In the genomic region with DNA sequence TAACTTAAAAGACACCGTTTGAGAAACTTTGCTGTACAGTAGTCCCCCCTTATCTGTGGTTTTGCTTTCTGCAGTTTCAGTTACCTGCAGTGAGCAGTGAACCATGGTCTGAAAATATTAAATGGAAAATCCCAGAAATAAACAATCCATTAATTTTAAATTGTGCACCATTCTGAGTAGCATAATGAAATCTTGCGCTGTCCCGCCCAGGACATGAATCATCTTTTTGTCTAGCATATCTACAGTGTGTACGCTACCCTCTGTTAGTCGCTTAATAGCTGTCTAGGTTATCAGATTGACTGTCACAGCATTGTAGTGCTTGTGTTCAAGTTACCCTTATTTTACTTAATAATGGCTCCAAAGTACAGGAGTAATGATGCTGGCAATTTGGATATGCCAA, we compare ENCODE assay signal across 12 cellular contexts. TPM values are rescaled to one million over a fixed set of nuclear protein-coding genes. Genes with fewer than 3 reads are reported as not detected.
DNase-seq lines count a peak whose midpoint lies in the region; ATAC-seq and TF ChIP-seq lines count a peak whose summit lies in the region.
"Had no signal": no experiment of that assay in that cellular context is flagged by ENCODE, and none has a peak within 500 bp of the region (broad histone marks: within the 10 kb centered on the region; RNA-seq: fewer than 3 reads in every experiment).

No MANE protein-coding gene starts in this region.

- H3K4me1 Mint-ChIP-seq in T-cell (peaks cover 90 to 98% (median 93%) of the 10 kb centered on the region in 3 donors), endodermal cell (peaks cover 27% of the 10 kb centered on the region)
- peaks cover 49 to 94% of the 10 kb centered on the region in 2 donors for H3K4me1 Mint-ChIP-seq in stimulated activated naive B cell treated with anti-CD40 and anti-IgM and Interleukin-4, amounts not matched to agents 10 μg/mL and 1 μg/mL and 100 μg/mL, for 72 hours

- H3K36me3 Mint-ChIP-seq in T-cell: peaks cover 54% of the 10 kb centered on the region
- H3K36me3 Mint-ChIP-seq in endodermal cell (ENCODE audit: low read depth): peaks cover 48% of the 10 kb centered on the region
- H3K36me3 Mint-ChIP-seq in stimulated activated naive B cell treated with anti-CD40 and anti-IgM and Interleukin-4, amounts not matched to agents 10 μg/mL and 1 μg/mL and 100 μg/mL, for 72 hours: peaks cover 60 to 74% of the 10 kb centered on the region in 2 donors

- ATAC-seq in T-cell (replicated peaks in 1 of 4) (peak in 3 of 4 experiments; percentile 38 to 46 (median 41)), left lung (no peak), HG03460 (IDR thresholded peaks at IDR 0.05; ENCODE audit: unreplicated experiment) (no peak)
- ATAC-seq in stimulated activated naive B cell treated with anti-CD40 and anti-IgM and Interleukin-4, amounts not matched to agents 10 μg/mL and 1 μg/mL and 100 μg/mL, for 72 hours (replicated peaks): peak; percentile 36 to 52

- peak overlapping the region; percentile 43 to 100 (median 62) for H3K4me3 Mint-ChIP-seq in T-cell
- no peak overlapping the region for H3K4me3 Mint-ChIP-seq in endodermal cell
- H3K4me3 Mint-ChIP-seq in stimulated activated naive B cell treated with anti-CD40 and anti-IgM and Interleukin-4, amounts not matched to agents 10 μg/mL and 1 μg/mL and 100 μg/mL, for 72 hours: peak overlapping the region; percentile 70 to 94

- no peaks in the 10 kb centered on the region for H3K27me3 ChIP-seq in endodermal cell (ENCODE audit: control insufficient read depth, insufficient read depth, low read length, poor library complexity, severe bottlenecking)
- H3K27me3 ChIP-seq in left lung: no peaks in the 10 kb centered on the region
- H3K27me3 ChIP-seq: tibial artery had no signal

- intact Hi-C loops in left lung (cut with DNase I): no loop called here

- peaks cover 4% of the 10 kb centered on the region for H3K4me1 ChIP-seq in endodermal cell (ENCODE audit: control insufficient read depth, insufficient read depth, low read length)
- H3K4me1 ChIP-seq in left lung: peaks cover 45 to 98% of the 10 kb centered on the region in 2 donors

- TF ChIP-seq CTCF in endodermal cell (conservative IDR thresholded peaks at IDR 0.05) (no peak), left lung (IDR thresholded peaks at IDR 0.05) (no peak)

- H3K9ac ChIP-seq in endodermal cell (ENCODE audit: extremely low read depth, low read length, poor library complexity, severe bottlenecking): no peak overlapping the region

- no peaks in the 10 kb centered on the region for H3K9me3 ChIP-seq in endodermal cell (ENCODE audit: control insufficient read depth, low read length)
- no peaks in the 10 kb centered on the region for H3K9me3 ChIP-seq in left lung
- H3K9me3 ChIP-seq: tibial artery had no signal

- DNase-seq in activated CD8-positive, alpha-beta memory T cell treated with anti-CD3 and anti-CD28 coated beads, Interleukin-2, amount 50 U/mL, for 4 hours: peak; percentile 35
- DNase-seq in activated CD8-positive, alpha-beta memory T cell treated with anti-CD3 and anti-CD28 coated beads, Interleukin-2, amount 50 U/mL, for 48 hours: no peak
- DNase-seq in T-cell: peak in 1 of 34 experiments; percentile 32
- DNase-seq in endodermal cell: no peak
- DNase-seq in stimulated activated naive B cell treated with anti-CD40 and anti-IgM and Interleukin-4, amounts not matched to agents 10 μg/mL and 1 μg/mL and 100 μg/mL, for 72 hours: no peak
- no peak for DNase-seq in HPDE6-E6E7 (ENCODE audit: extremely low spot score)
- DNase-seq in left lung: no peak
- DNase-seq: ACHN, NCI-H82, tibial artery had no signal

- POLR2A ChIA-PET in T-cell (lab: Charles Lee): interaction anchor here in 1 of 2 donors (1.7 kb wide), 1 partner anchor 13 kb away, joined by 5 read pairs; no protein-coding TSS in a partner anchor

- H3K36me3 ChIP-seq in endodermal cell (ENCODE audit: control insufficient read depth, insufficient read depth, low read length) (peaks cover 88% of the 10 kb centered on the region), left lung (peaks cover 0 to 61% of the 10 kb centered on the region in 2 donors)

- H3K27me3 Mint-ChIP-seq in T-cell (no peaks in the 10 kb centered on the region), endodermal cell (ENCODE audit: insufficient read depth) (no peaks in the 10 kb centered on the region)
- no peaks in the 10 kb centered on the region for H3K27me3 Mint-ChIP-seq in stimulated activated naive B cell treated with anti-CD40 and anti-IgM and Interleukin-4, amounts not matched to agents 10 μg/mL and 1 μg/mL and 100 μg/mL, for 72 hours

- no peaks in the 10 kb centered on the region for H3K9me3 Mint-ChIP-seq in T-cell
- no peaks in the 10 kb centered on the region for H3K9me3 Mint-ChIP-seq in endodermal cell
- H3K9me3 Mint-ChIP-seq in stimulated activated naive B cell treated with anti-CD40 and anti-IgM and Interleukin-4, amounts not matched to agents 10 μg/mL and 1 μg/mL and 100 μg/mL, for 72 hours: no peaks in the 10 kb centered on the region

- H3K27ac ChIP-seq in endodermal cell (ENCODE audit: low read depth, low read length) (no peak overlapping the region), left lung (peak overlapping the region in 1 of 2 donors; percentile 16)
- H3K27ac ChIP-seq: tibial artery, VCaP had no signal

- CTCF ChIA-PET in T-cell (lab: Charles Lee): no interaction called here

- WGBS in endodermal cell (ENCODE audit: insufficient coverage in 1 of 2, insufficient read length in 1 of 2), 2 experiments: 96 to 98% methylated on average over 5 of the region's 5 CpGs

- H3K27ac Mint-ChIP-seq in T-cell (peak overlapping the region; percentile 81 to 94), endodermal cell (no peak overlapping the region)
- peak overlapping the region; percentile 28 for H3K27ac Mint-ChIP-seq in stimulated activated naive B cell treated with anti-CD40 and anti-IgM and Interleukin-4, amounts not matched to agents 10 μg/mL and 1 μg/mL and 100 μg/mL, for 72 hours

- H3K4me3 ChIP-seq in endodermal cell (ENCODE audit: low read length): peak overlapping the region; percentile 12
- H3K4me3 ChIP-seq in left lung: peak overlapping the region in 1 of 2 donors; percentile 3
- H3K4me3 ChIP-seq: tibial artery had no signal

RNA-seq across cellular contexts. Expression of a gene that starts 6.1 kb away (rescaled TPM):
- total RNA-seq in T-cell (100 to 1,000 TPM; 347 to 487 (median 390) TPM), endodermal cell (100 to 1,000 TPM; 243 to 247 TPM), left lung (100 to 1,000 TPM; 361 to 452 TPM)
- 201 TPM for polyA plus RNA-seq in endodermal cell (2013, experiment 1 of 2)
- polyA plus RNA-seq in endodermal cell (2013, experiment 2 of 2): 214 TPM

RNA-seq across cellular contexts. Expression of a gene that starts 37.8 kb away (rescaled TPM):
- total RNA-seq in T-cell: 1 to 10 TPM in 4 of 5 donors, under 1 TPM in 1; 0.89 to 2.7 (median 1.2) TPM
- under 1 TPM; 0.18 TPM for total RNA-seq in endodermal cell
- polyA plus RNA-seq in endodermal cell (2013, experiment 1 of 2): 1.9 TPM
- 1.2 TPM for polyA plus RNA-seq in endodermal cell (2013, experiment 2 of 2)
- total RNA-seq in left lung: 1 to 10 TPM; 1.7 to 4.3 TPM

RNA-seq across cellular contexts. Expression of a gene that starts 46.9 kb away (rescaled TPM):
- total RNA-seq in T-cell (10 to 100 TPM; 46.2 to 71.3 (median 67.4) TPM), endodermal cell (10 to 100 TPM; 89.2 to 97.2 TPM), left lung (10 to 100 TPM; 55.2 to 57.2 TPM)
- polyA plus RNA-seq in endodermal cell (2013, experiment 1 of 2): 59.9 TPM
- polyA plus RNA-seq in endodermal cell (2013, experiment 2 of 2): 54.7 TPM

RNA-seq across cellular contexts. Expression of a gene that starts 47.3 kb away (rescaled TPM):
- total RNA-seq in T-cell (10 to 100 TPM; 17.4 to 33.1 (median 30.6) TPM), endodermal cell (10 to 100 TPM; 33.9 to 39.6 TPM), left lung (10 to 100 TPM; 93.4 to 96.8 TPM)
- 46.6 TPM for polyA plus RNA-seq in endodermal cell (2013, experiment 1 of 2)
- polyA plus RNA-seq in endodermal cell (2013, experiment 2 of 2): 42.6 TPM

RNA-seq across cellular contexts. Expression of a gene that starts 56.3 kb away (rescaled TPM):
- total RNA-seq in T-cell (under 1 TPM in 4 of 5 donors, not detected in 1; 0.12 to 0.25 (median 0.18) TPM), endodermal cell (not detected), left lung (10 to 100 TPM in 1 of 2 donors, 1 to 10 TPM in 1; 1.7 to 21.0 TPM)
- polyA plus RNA-seq in endodermal cell (2013, experiment 1 of 2): not detected
- not detected for polyA plus RNA-seq in endodermal cell (2013, experiment 2 of 2)

Comparison
In these comparisons a context has a peak if more than half of its experiments do, and no peak if none do; other contexts are left out.
1. ATAC-seq: peak in T-cell (3 of 4) and stimulated activated naive B cell treated with anti-CD40 and anti-IgM and Interleukin-4, amounts not matched to agents 10 μg/mL and 1 μg/mL and 100 μg/mL, for 72 hours (2 of 2); none in left lung (single experiment) and HG03460 (single experiment).